18 cellular contexts compared by ENCODE assay signal in the genomic region with DNA sequence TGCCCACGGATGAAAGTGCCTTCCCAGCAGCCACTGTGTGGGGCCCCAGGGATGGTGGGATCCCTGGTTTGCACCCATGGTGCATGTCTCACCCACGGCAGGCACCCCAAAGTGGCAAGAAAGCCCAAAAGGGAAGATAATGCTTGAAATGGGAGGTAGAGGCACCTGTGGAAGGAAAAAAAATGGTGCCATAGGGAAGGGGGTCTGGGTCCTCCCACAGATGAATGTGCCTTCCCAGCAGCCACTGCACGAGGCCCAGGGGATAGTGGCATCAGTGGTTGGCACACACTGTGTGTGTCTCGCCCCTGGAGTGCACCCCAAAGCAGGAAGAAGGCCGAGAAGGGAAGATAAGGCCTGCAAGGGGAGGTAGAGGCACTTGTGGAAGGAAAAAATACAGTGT.
DNase-seq lines count a peak whose midpoint lies in the region; ATAC-seq and TF ChIP-seq lines count a peak whose summit lies in the region.
"Had no signal": no experiment of that assay in that cellular context is flagged by ENCODE, and none has a peak within 500 bp of the region (broad histone marks: within the 10 kb centered on the region; RNA-seq: fewer than 3 reads in every experiment).

No MANE protein-coding gene starts in this region.

- H2BK20ac ChIP-seq in H9 (ENCODE audit: low read depth, low read length, poor library complexity, severe bottlenecking), result no peak overlapping the region

- H4K5ac ChIP-seq in H9 (ENCODE audit: insufficient read length, low read depth, low read length), result no peak overlapping the region

- in situ Hi-C loops in GM13977 (cut with MboI; ENCODE audit: low pct_unique_long_range_greater_than_20kb, low sequenced_read_pairs, unreplicated experiment), result no loop called here

- no peak overlapping the region for H3K27ac ChIP-seq in left ventricle myocardium inferior (replicated peaks)
- H3K27ac ChIP-seq in H9 (ENCODE audit: insufficient read length, low read depth, low read length), result no peak overlapping the region
- H3K27ac ChIP-seq in iPS-20b (ENCODE audit: low read length), result no peak overlapping the region
- no peak overlapping the region for H3K27ac ChIP-seq in gastroesophageal sphincter

- no peak overlapping the region for H3K4ac ChIP-seq in H9 (ENCODE audit: low read depth, low read length)

- no peak overlapping the region for H3K27ac Mint-ChIP-seq in H9
- H3K27ac Mint-ChIP-seq: CD4-positive, CD25-positive, alpha-beta regulatory T cell; CD8-positive, alpha-beta T cell had no signal

- ATAC-seq in Right ventricle myocardium superior (ENCODE audit: poor library complexity) (no peak), sciatic nerve (no peak), gastroesophageal sphincter (no peak)
- ATAC-seq: CD8-positive, alpha-beta T cell; GM12878 had no signal

- peaks cover 0 to 14% (median 12%) of the 10 kb centered on the region in 3 experiments for H3K36me3 Mint-ChIP-seq in H9 (ENCODE audit: insufficient read depth in 1 of 3, low read depth in 3 of 3)
- H3K36me3 Mint-ChIP-seq: CD4-positive, CD25-positive, alpha-beta regulatory T cell; CD8-positive, alpha-beta T cell had no signal

- no CpG with 5 or more reads among the region's 5 CpGs for WGBS in H9 (ENCODE audit: extremely low coverage, insufficient read length, low lambda C conversion rate)
- 44 to 49% methylated on average over 3 to 5 of the region's 5 CpGs for WGBS in gastroesophageal sphincter (ENCODE audit: low coverage in 1 of 2), 2 donors

- no peak overlapping the region for H3K18ac ChIP-seq in H9 (ENCODE audit: insufficient read length, low read depth, low read length)

- H3K4me1 ChIP-seq in left ventricle myocardium inferior, result no peaks in the 10 kb centered on the region
- no peaks in the 10 kb centered on the region for H3K4me1 ChIP-seq in H9 (ENCODE audit: insufficient read depth, low read length)
- no peaks in the 10 kb centered on the region for H3K4me1 ChIP-seq in iPS-20b (ENCODE audit: insufficient read depth, low read length)
- no peaks in the 10 kb centered on the region for H3K4me1 ChIP-seq in gastroesophageal sphincter
- H3K4me1 ChIP-seq: Caco-2 had no signal

- H3K27me3 ChIP-seq in left ventricle myocardium inferior (ENCODE audit: low read depth) (peaks cover 8% of the 10 kb centered on the region), H9 (ENCODE audit: insufficient read depth, low read length) (no peaks in the 10 kb centered on the region), iPS-20b (ENCODE audit: insufficient read depth, low read length) (no peaks in the 10 kb centered on the region), gastroesophageal sphincter (no peaks in the 10 kb centered on the region)

- no peak overlapping the region for H2BK12ac ChIP-seq in H9 (ENCODE audit: insufficient read length, low read depth, low read length)

- H3K23ac ChIP-seq in H9 (ENCODE audit: insufficient read length, low read depth, low read length), result no peak overlapping the region

- H3K56ac ChIP-seq in H9 (ENCODE audit: insufficient read length, low read depth, low read length), result no peak overlapping the region

- no peaks in the 10 kb centered on the region for H3K23me2 ChIP-seq in H9 (ENCODE audit: insufficient read length, low read depth, low read length, poor library complexity, severe bottlenecking)

- no peak overlapping the region for H2AFZ ChIP-seq in H9 (ENCODE audit: low read length)

- DNase-seq in left ventricle myocardium inferior (peak; percentile 2), Right ventricle myocardium superior (no peak), H9 (peak; percentile 8), sciatic nerve (ENCODE audit: low spot score) (peak; percentile 27), GM13977 (ENCODE audit: low spot score) (no peak), NCI-H526 (lab: John Stamatoyannopoulos, UW) (no peak)
- DNase-seq: C1 segment of cervical spinal cord; Caco-2; CD4-positive, CD25-positive, alpha-beta regulatory T cell; DMS153; EL; GDM1; GOT3; HCEC 1CT had no signal

- H3K4me3 Mint-ChIP-seq in H9, result no peak overlapping the region
- H3K4me3 Mint-ChIP-seq: CD4-positive, CD25-positive, alpha-beta regulatory T cell; CD8-positive, alpha-beta T cell had no signal

- TF ChIP-seq CTCF in left ventricle myocardium inferior (IDR thresholded peaks at IDR 0.05; ENCODE audit: borderline replicate concordance) (no peak), H9 (conservative IDR thresholded peaks at IDR 0.05) (no peak), gastroesophageal sphincter (IDR thresholded peaks at IDR 0.05) (no peak), GM13977 (IDR thresholded peaks at IDR 0.05; ENCODE audit: extremely low read depth, insufficient read depth, missing control alignments) (no peak)

- H3K79me2 ChIP-seq in H9 (ENCODE audit: insufficient read depth, low read length), result no peaks in the 10 kb centered on the region

- H3K9me3 ChIP-seq in left ventricle myocardium inferior (replicated peaks) (peaks cover 78% of the 10 kb centered on the region), H9 (ENCODE audit: control insufficient read depth, low read depth, low read length) (peaks cover 68% of the 10 kb centered on the region), iPS-20b (ENCODE audit: insufficient read depth, low read depth, low read length) (peaks cover 100% of the 10 kb centered on the region), gastroesophageal sphincter (peaks cover 0 to 86% (median 0%) of the 10 kb centered on the region in 3 donors)

- H3K36me3 ChIP-seq in left ventricle myocardium inferior (no peaks in the 10 kb centered on the region), iPS-20b (ENCODE audit: insufficient read depth, low read depth, low read length) (no peaks in the 10 kb centered on the region), gastroesophageal sphincter (no peaks in the 10 kb centered on the region)

- H3K9ac ChIP-seq in H9 (ENCODE audit: extremely low read depth, insufficient read length, low read length), result no peak overlapping the region
- H3K9ac ChIP-seq in iPS-20b (ENCODE audit: low read depth, low read length), result no peak overlapping the region

- intact Hi-C loops in left ventricle myocardium inferior (cut with micrococcal nuclease) (no loop called here), Right ventricle myocardium superior (cut with DNase I) (no loop called here), sciatic nerve (cut with DNase I) (no loop called here)

- H2AK5ac ChIP-seq in H9 (ENCODE audit: insufficient read length, low read length), result no peak overlapping the region

- H3K4me1 Mint-ChIP-seq in H9, result no peaks in the 10 kb centered on the region
- H3K4me1 Mint-ChIP-seq: CD4-positive, CD25-positive, alpha-beta regulatory T cell had no signal

- H2BK120ac ChIP-seq in H9 (ENCODE audit: low read depth, low read length, poor library complexity, severe bottlenecking), result no peak overlapping the region

- no peak overlapping the region for H4K91ac ChIP-seq in H9 (ENCODE audit: insufficient read length, low read depth, low read length)

- H3K27me3 Mint-ChIP-seq in H9 (ENCODE audit: low read depth), result peaks cover 7% of the 10 kb centered on the region; the same call in 1 of the 2 replicates
- H3K27me3 Mint-ChIP-seq: CD4-positive, CD25-positive, alpha-beta regulatory T cell had no signal

- H3T11ph ChIP-seq in H9 (ENCODE audit: low read length), result no peak overlapping the region

- TF ChIP-seq POLR2A in gastroesophageal sphincter (IDR thresholded peaks at IDR 0.05), result no peak

- peaks cover 81 to 87% of the 10 kb centered on the region in 2 experiments for H3K9me3 Mint-ChIP-seq in H9

- no peak overlapping the region for H2BK5ac ChIP-seq in H9 (ENCODE audit: insufficient read length, low read length)

- TF ChIP-seq EP300 in gastroesophageal sphincter (IDR thresholded peaks at IDR 0.05), result no peak

- no peak overlapping the region for H3K14ac ChIP-seq in H9 (ENCODE audit: insufficient read depth, low read length)

- H3K4me2 ChIP-seq in H9 (ENCODE audit: insufficient read depth, insufficient read length, low read length), result no peak overlapping the region

- H4K20me1 ChIP-seq in H9 (ENCODE audit: control insufficient read depth, insufficient read depth, insufficient read length), result no peaks in the 10 kb centered on the region

- H3K4me3 ChIP-seq in left ventricle myocardium inferior (no peak overlapping the region), iPS-20b (ENCODE audit: low read length) (0 out of 2 replicates have a peak overlapping the region, but pooled peaks have one; percentile 13), gastroesophageal sphincter (no peak overlapping the region)
- H3K4me3 ChIP-seq: GM12878 had no signal

- H4K8ac ChIP-seq in H9 (replicated peaks; ENCODE audit: insufficient read length, low read depth, low read length), result no peak overlapping the region

- no peaks in the 10 kb centered on the region for H3K79me1 ChIP-seq in H9 (ENCODE audit: insufficient read depth, low read depth, low read length, poor library complexity, severe bottlenecking)

- H2BK15ac ChIP-seq in H9 (ENCODE audit: low read depth, low read length), result no peak overlapping the region

Comparison
In these comparisons a context has a peak if more than half of its experiments do, and no peak if none do; other contexts are left out.
1. DNase-seq: peak in left ventricle myocardium inferior (single experiment), H9 (single experiment) and sciatic nerve (single experiment); none in Right ventricle myocardium superior (single experiment), GM13977 (single experiment) and NCI-H526 (0 of 2).